ENCODE assay signal across 8 cellular contexts in genomic region chr16:15643453-15644305, GRCh38. TPM values are rescaled to one million over a fixed set of nuclear protein-coding genes. Genes with fewer than 3 reads are reported as not detected.
A peak's percentile ranks its signal among the peaks of the same experiment; 100 is the strongest.
DNase-seq lines count a peak whose midpoint lies in the region; ATAC-seq and TF ChIP-seq lines count a peak whose summit lies in the region.

No MANE protein-coding gene starts in this region.

- H3K4me1 Mint-ChIP-seq in activated T-cell treated with anti-CD3 and anti-CD28 coated beads, Interleukin-2, amount 50 U/mL, for 24 hours (ENCODE audit: low read depth) = peaks cover 54% of the 10 kb centered on the region
- peaks cover 27 to 41% of the 10 kb centered on the region in 2 donors for H3K4me1 Mint-ChIP-seq in natural killer cell treated with Interleukin-12 subunit alpha and Interleukin-12 subunit beta and Interleukin-15 and Interleukin-18, amount 100 ng/mL, for 72 hours (ENCODE audit: low read depth in 2 of 2)

- TF ChIP-seq CTCF in fibroblast of pulmonary artery (IDR thresholded peaks at IDR 0.05; ENCODE audit: low read length, missing control alignments) = peak; percentile 62

- DNase-seq in DMS 273 (lab: John Stamatoyannopoulos, UW; ENCODE audit: unreplicated experiment) (peak; percentile 86), NCI-H69 (lab: John Stamatoyannopoulos, UW) (peak; percentile 86), fibroblast of pulmonary artery (ENCODE audit: low read depth) (peak; percentile 72)
- peak; percentile 53 for DNase-seq in activated T-cell treated with anti-CD3 and anti-CD28 coated beads, Interleukin-2, amount 50 U/mL, for 24 hours
- DNase-seq in natural killer cell treated with Interleukin-12 subunit alpha and Interleukin-12 subunit beta and Interleukin-15 and Interleukin-18, amount 100 ng/mL, for 72 hours (ENCODE audit: low spot score) = no peak

- ATAC-seq in HG03039 (IDR thresholded peaks at IDR 0.05; ENCODE audit: unreplicated experiment) = peak; percentile 10
- peak in 1 of 2 donors; percentile 34 for ATAC-seq in natural killer cell treated with Interleukin-12 subunit alpha and Interleukin-12 subunit beta and Interleukin-15 and Interleukin-18, amount 100 ng/mL, for 72 hours
- no peak for ATAC-seq in GM21515 (IDR thresholded peaks at IDR 0.05; ENCODE audit: unreplicated experiment)
- ATAC-seq in GM21717 (IDR thresholded peaks at IDR 0.05; ENCODE audit: unreplicated experiment) = no peak

- H3K4me3 Mint-ChIP-seq in activated T-cell treated with anti-CD3 and anti-CD28 coated beads, Interleukin-2, amount 50 U/mL, for 24 hours = peak overlapping the region; percentile 88
- H3K4me3 Mint-ChIP-seq in natural killer cell treated with Interleukin-12 subunit alpha and Interleukin-12 subunit beta and Interleukin-15 and Interleukin-18, amount 100 ng/mL, for 72 hours = peak overlapping the region; percentile 89

- H3K9me3 Mint-ChIP-seq in activated T-cell treated with anti-CD3 and anti-CD28 coated beads, Interleukin-2, amount 50 U/mL, for 24 hours = no peaks in the 10 kb centered on the region
- H3K9me3 Mint-ChIP-seq in natural killer cell treated with Interleukin-12 subunit alpha and Interleukin-12 subunit beta and Interleukin-15 and Interleukin-18, amount 100 ng/mL, for 72 hours = no peaks in the 10 kb centered on the region

- peak overlapping the region; percentile 81 for H3K4me3 ChIP-seq in fibroblast of pulmonary artery (replicated peaks; ENCODE audit: low read depth, low read length)

- peaks cover 32% of the 10 kb centered on the region for H3K36me3 Mint-ChIP-seq in activated T-cell treated with anti-CD3 and anti-CD28 coated beads, Interleukin-2, amount 50 U/mL, for 24 hours (ENCODE audit: low read depth)
- peaks cover 5% of the 10 kb centered on the region for H3K36me3 Mint-ChIP-seq in natural killer cell treated with Interleukin-12 subunit alpha and Interleukin-12 subunit beta and Interleukin-15 and Interleukin-18, amount 100 ng/mL, for 72 hours

- H3K27ac Mint-ChIP-seq in activated T-cell treated with anti-CD3 and anti-CD28 coated beads, Interleukin-2, amount 50 U/mL, for 24 hours = peak overlapping the region; percentile 99
- H3K27ac Mint-ChIP-seq in natural killer cell treated with Interleukin-12 subunit alpha and Interleukin-12 subunit beta and Interleukin-15 and Interleukin-18, amount 100 ng/mL, for 72 hours = peak overlapping the region; percentile 88 to 91

- H3K27me3 Mint-ChIP-seq in activated T-cell treated with anti-CD3 and anti-CD28 coated beads, Interleukin-2, amount 50 U/mL, for 24 hours = no peaks in the 10 kb centered on the region
- H3K27me3 Mint-ChIP-seq in natural killer cell treated with Interleukin-12 subunit alpha and Interleukin-12 subunit beta and Interleukin-15 and Interleukin-18, amount 100 ng/mL, for 72 hours = no peaks in the 10 kb centered on the region

RNA-seq across cellular contexts. Expression of gene MARF1, which starts 0.7 kb away (rescaled TPM):
- total RNA-seq in natural killer cell treated with Interleukin-12 subunit alpha and Interleukin-12 subunit beta and Interleukin-15 and Interleukin-18, amount 100 ng/mL, for 72 hours = 10 to 100 TPM; 63.9 to 76.0 TPM

RNA-seq across cellular contexts. Expression of gene NDE1, which starts 6.4 kb away (rescaled TPM):
- total RNA-seq in natural killer cell treated with Interleukin-12 subunit alpha and Interleukin-12 subunit beta and Interleukin-15 and Interleukin-18, amount 100 ng/mL, for 72 hours = 100 to 1,000 TPM in 1 of 2 donors, 10 to 100 TPM in 1; 95.0 to 151 TPM
